Comparison of ENCODE assay signal across 21 cellular contexts in genomic region chr2:230600285-230600684, GRCh38.
DNase-seq lines count a peak whose midpoint lies in the region; ATAC-seq lines count a peak whose summit lies in the region.
"Had no signal": no experiment of that assay in that cellular context is flagged by ENCODE, and none has a peak within 500 bp of the region (broad histone marks: within the 10 kb centered on the region; RNA-seq: fewer than 3 reads in every experiment).

No MANE protein-coding gene starts in this region.

- peak overlapping the region; percentile 37 for H3K27ac Mint-ChIP-seq in activated CD4-positive, alpha-beta T cell treated with anti-CD3 and anti-CD28 coated beads, Interleukin-2, amount 10 ng/mL, durations not matched to agents 24 days and 14 days
- H3K27ac Mint-ChIP-seq in IgD-negative memory B cell: peak overlapping the region; percentile 96 to 99 (median 97)
- peak overlapping the region; percentile 43 for H3K27ac Mint-ChIP-seq in activated CD4-positive, alpha-beta memory T cell treated with anti-CD3 and anti-CD28 coated beads, Interleukin-2, amount 10 ng/mL, durations not matched to agents 7 days and 5 days
- H3K27ac Mint-ChIP-seq in naive thymus-derived CD8-positive, alpha-beta T cell: peak overlapping the region in 8 of 10 donors; percentile 29 to 82 (median 56)
- H3K27ac Mint-ChIP-seq: type B pancreatic cell had no signal

- POLR2A ChIA-PET in activated CD4-positive, alpha-beta memory T cell treated with anti-CD3 and anti-CD28 coated beads, Interleukin-2, amount 10 ng/mL, durations not matched to agents 7 days and 5 days (lab: Charles Lee): no interaction called here
- POLR2A ChIA-PET in naive thymus-derived CD8-positive, alpha-beta T cell (lab: Charles Lee): no interaction called here

- H3K4me1 Mint-ChIP-seq in activated CD4-positive, alpha-beta T cell treated with anti-CD3 and anti-CD28 coated beads, Interleukin-2, amount 10 ng/mL, durations not matched to agents 24 days and 14 days: peaks cover 57% of the 10 kb centered on the region
- peaks cover 63 to 68% (median 68%) of the 10 kb centered on the region in 3 donors for H3K4me1 Mint-ChIP-seq in IgD-negative memory B cell
- peaks cover 61% of the 10 kb centered on the region for H3K4me1 Mint-ChIP-seq in activated CD4-positive, alpha-beta memory T cell treated with anti-CD3 and anti-CD28 coated beads, Interleukin-2, amount 10 ng/mL, durations not matched to agents 7 days and 5 days
- H3K4me1 Mint-ChIP-seq in naive thymus-derived CD8-positive, alpha-beta T cell: peaks cover 29 to 74% (median 64%) of the 10 kb centered on the region in 4 donors

- DNase-seq in activated CD4-positive, alpha-beta T cell treated with anti-CD3 and anti-CD28 coated beads, Interleukin-2, amount 10 ng/mL, durations not matched to agents 24 days and 14 days: peak; percentile 65
- no peak for DNase-seq in activated CD4-positive, alpha-beta T cell treated with anti-CD3 and anti-CD28 coated beads for 1 hour
- DNase-seq in activated CD4-positive, alpha-beta memory T cell treated with anti-CD3 and anti-CD28 coated beads, Interleukin-2, amount 10 ng/mL, durations not matched to agents 7 days and 5 days: no peak
- DNase-seq in naive thymus-derived CD8-positive, alpha-beta T cell: no peak
- no peak for DNase-seq in medulla oblongata (ENCODE audit: extremely low spot score)
- DNase-seq in NCI-H146 (lab: John Stamatoyannopoulos, UW): no peak
- DNase-seq in DMS79 treated with DMSO at 0.1 percent for 48 hours (lab: John Stamatoyannopoulos, UW): no peak
- DNase-seq: activated CD4-positive, CD25-positive, alpha-beta regulatory T cell; dorsolateral prefrontal cortex; gastrocnemius medialis; H7; NCI-H1048; NCI-H2081 treated with DMSO at 0.1 percent for 48 hours; NCI-H524 treated with DMSO at 0.1 percent for 48 hours; occipital lobe; OCI-M1; SIG-M5; stimulated activated naive CD4-positive, alpha-beta T cell treated with Interleukin-2 at 50 U/mL for 16 hours had no signal

- H3K36me3 Mint-ChIP-seq in activated CD4-positive, alpha-beta T cell treated with anti-CD3 and anti-CD28 coated beads, Interleukin-2, amount 10 ng/mL, durations not matched to agents 24 days and 14 days (ENCODE audit: low read depth): peaks cover 42% of the 10 kb centered on the region
- H3K36me3 Mint-ChIP-seq in IgD-negative memory B cell: peaks cover 9% of the 10 kb centered on the region
- peaks cover 40% of the 10 kb centered on the region for H3K36me3 Mint-ChIP-seq in activated CD4-positive, alpha-beta memory T cell treated with anti-CD3 and anti-CD28 coated beads, Interleukin-2, amount 10 ng/mL, durations not matched to agents 7 days and 5 days (ENCODE audit: low read depth)
- H3K36me3 Mint-ChIP-seq in naive thymus-derived CD8-positive, alpha-beta T cell: peaks cover 0 to 20% (median 11%) of the 10 kb centered on the region in 3 donors
- H3K36me3 Mint-ChIP-seq: type B pancreatic cell had no signal

- peaks cover 36% of the 10 kb centered on the region for H3K9me3 Mint-ChIP-seq in activated CD4-positive, alpha-beta T cell treated with anti-CD3 and anti-CD28 coated beads, Interleukin-2, amount 10 ng/mL, durations not matched to agents 24 days and 14 days
- H3K9me3 Mint-ChIP-seq in IgD-negative memory B cell: peaks cover 8 to 13% (median 8%) of the 10 kb centered on the region in 3 donors
- H3K9me3 Mint-ChIP-seq in activated CD4-positive, alpha-beta memory T cell treated with anti-CD3 and anti-CD28 coated beads, Interleukin-2, amount 10 ng/mL, durations not matched to agents 7 days and 5 days: peaks cover 17% of the 10 kb centered on the region
- H3K9me3 Mint-ChIP-seq in naive thymus-derived CD8-positive, alpha-beta T cell: peaks cover 3 to 24% (median 13%) of the 10 kb centered on the region in 9 donors

- CTCF ChIA-PET in activated CD4-positive, alpha-beta memory T cell treated with anti-CD3 and anti-CD28 coated beads, Interleukin-2, amount 10 ng/mL, durations not matched to agents 7 days and 5 days (lab: Charles Lee): no interaction called here

- H3K27me3 Mint-ChIP-seq in activated CD4-positive, alpha-beta T cell treated with anti-CD3 and anti-CD28 coated beads, Interleukin-2, amount 10 ng/mL, durations not matched to agents 24 days and 14 days: no peaks in the 10 kb centered on the region
- H3K27me3 Mint-ChIP-seq in IgD-negative memory B cell: no peaks in the 10 kb centered on the region
- no peaks in the 10 kb centered on the region for H3K27me3 Mint-ChIP-seq in activated CD4-positive, alpha-beta memory T cell treated with anti-CD3 and anti-CD28 coated beads, Interleukin-2, amount 10 ng/mL, durations not matched to agents 7 days and 5 days
- no peaks in the 10 kb centered on the region for H3K27me3 Mint-ChIP-seq in naive thymus-derived CD8-positive, alpha-beta T cell

- peak overlapping the region; percentile 50 for H3K4me3 Mint-ChIP-seq in activated CD4-positive, alpha-beta T cell treated with anti-CD3 and anti-CD28 coated beads, Interleukin-2, amount 10 ng/mL, durations not matched to agents 24 days and 14 days
- peak overlapping the region; percentile 58 to 91 (median 62) for H3K4me3 Mint-ChIP-seq in IgD-negative memory B cell
- H3K4me3 Mint-ChIP-seq in activated CD4-positive, alpha-beta memory T cell treated with anti-CD3 and anti-CD28 coated beads, Interleukin-2, amount 10 ng/mL, durations not matched to agents 7 days and 5 days: peak overlapping the region; percentile 31
- H3K4me3 Mint-ChIP-seq in naive thymus-derived CD8-positive, alpha-beta T cell: peak overlapping the region in 6 of 10 donors; percentile 20 to 45 (median 40)
- H3K4me3 Mint-ChIP-seq: type B pancreatic cell had no signal

- no peak for ATAC-seq in naive thymus-derived CD8-positive, alpha-beta T cell
- ATAC-seq: gastrocnemius medialis, left lobe of liver had no signal

- intact Hi-C loops in activated CD4-positive, alpha-beta T cell treated with anti-CD3 and anti-CD28 coated beads, Interleukin-2, amount 10 ng/mL, durations not matched to agents 24 days and 14 days (cut with micrococcal nuclease): loop anchor here (2.0 to 5.0 kb wide), 2 partner anchors 17 to 153 kb away; no protein-coding TSS in a partner anchor

Comparison
In these comparisons a context has a peak if more than half of its experiments do, and no peak if none do; other contexts are left out.
1. H3K27ac Mint-ChIP-seq: peak in every context shown above with its lines; median percentile 97 in IgD-negative memory B cell; 56 in naive thymus-derived CD8-positive, alpha-beta T cell; 43 in activated CD4-positive, alpha-beta memory T cell treated with anti-CD3 and anti-CD28 coated beads, Interleukin-2, amount 10 ng/mL, durations not matched to agents 7 days and 5 days; 37 in activated CD4-positive, alpha-beta T cell treated with anti-CD3 and anti-CD28 coated beads, Interleukin-2, amount 10 ng/mL, durations not matched to agents 24 days and 14 days.